ENCODE assay signal across 7 cellular contexts in the genomic region with DNA sequence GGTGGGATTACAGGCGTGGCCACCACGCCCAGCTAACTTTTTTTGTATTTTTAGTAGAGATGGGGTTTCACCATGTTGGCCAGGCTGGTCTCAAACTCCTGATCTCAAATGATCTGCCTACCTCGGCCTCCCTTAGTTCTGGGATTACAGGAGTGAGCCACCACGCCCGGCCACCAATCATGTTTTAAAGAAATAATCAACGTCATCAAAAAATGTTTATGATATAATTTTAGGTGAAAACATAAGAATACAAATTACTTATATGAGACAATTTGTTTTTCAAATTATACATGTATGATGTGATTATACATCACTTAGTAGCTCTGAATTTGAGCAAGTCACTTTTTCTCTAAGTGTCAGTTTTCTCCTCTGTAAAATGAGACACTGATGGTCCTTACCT.
"Had no signal": no experiment of that assay in that cellular context is flagged by ENCODE, and none has a peak within 500 bp of the region (broad histone marks: within the 10 kb centered on the region; RNA-seq: fewer than 3 reads in every experiment).

No MANE protein-coding gene starts in this region.

- ATAC-seq: HepG2 had no signal

- H3K27ac Mint-ChIP-seq: IgD-negative memory B cell had no signal

- FAIRE-seq: HepG2, HTR-8/SVneo had no signal

- H3K4me3 Mint-ChIP-seq: IgD-negative memory B cell had no signal

- H3K4me1 Mint-ChIP-seq: IgD-negative memory B cell had no signal

- DNase-seq: IMR-90, KBM-7, KG1 had no signal

- H3K27ac ChIP-seq: HL-60 had no signal
